Comparison of ENCODE assay signal across 1 cellular context in genomic region chr3:119296723-119297122, GRCh38.
TF ChIP-seq lines count a peak whose summit lies in the region.

No MANE protein-coding gene starts in this region.

TF ChIP-seq in SK-N-SH, 30 proteins besides CTCF, POLR2A, EP300 and RAD21 (continued from another document):
- TF ChIP-seq USF2 (IDR thresholded peaks at IDR 0.05; ENCODE audit: borderline replicate concordance, low read depth, low read length) (no peak), SMC3 (IDR thresholded peaks at IDR 0.05; ENCODE audit: low read depth, low read length) (no peak), RFX5 (IDR thresholded peaks at IDR 0.05; ENCODE audit: low read length) (no peak), POLR2AphosphoS5 (IDR thresholded peaks at IDR 0.05; ENCODE audit: low read depth, low read length) (no peak), YY1 (IDR thresholded peaks at IDR 0.05; ENCODE audit: low read depth) (no peak), GATA2 (CRISPR knock-in tag; IDR thresholded peaks at IDR 0.05) (0 out of 2 replicates have a peak, but pooled peaks have one; percentile 12), RXRA (IDR thresholded peaks at IDR 0.05; ENCODE audit: borderline replicate concordance, low read depth) (no peak), MEF2A (IDR thresholded peaks at IDR 0.05; ENCODE audit: borderline replicate concordance, low read depth) (no peak), TCF12 (IDR thresholded peaks at IDR 0.05) (peak; percentile 53), FOXJ3 (CRISPR knock-in tag; IDR thresholded peaks at IDR 0.05) (no peak), JUND (IDR thresholded peaks at IDR 0.05) (no peak), USF1 (IDR thresholded peaks at IDR 0.05; ENCODE audit: borderline replicate concordance, low read depth) (no peak), IRF3 (IDR thresholded peaks at IDR 0.05; ENCODE audit: low read depth, low read length) (no peak), SIN3A (IDR thresholded peaks at IDR 0.05; ENCODE audit: borderline replicate concordance, low read depth, low read length) (no peak), TEAD4 (IDR thresholded peaks at IDR 0.05; ENCODE audit: borderline replicate concordance, insufficient read depth) (no peak), NFIC (IDR thresholded peaks at IDR 0.05; ENCODE audit: borderline replicate concordance) (no peak), CHD2 (IDR thresholded peaks at IDR 0.05; ENCODE audit: low read length, partially characterized antibody) (peak; percentile 61), FOXM1 (IDR thresholded peaks at IDR 0.05; ENCODE audit: low read depth) (no peak), GABPA (IDR thresholded peaks at IDR 0.05; ENCODE audit: low read depth) (no peak), TAF1 (IDR thresholded peaks at IDR 0.05; ENCODE audit: borderline replicate concordance, low read depth, low read length) (no peak), NRF1 (IDR thresholded peaks at IDR 0.05; ENCODE audit: low read depth, low read length) (no peak), ELF1 (IDR thresholded peaks at IDR 0.05) (no peak), MXI1 (IDR thresholded peaks at IDR 0.05; ENCODE audit: low read depth, low read length) (no peak; the same call in 1 of the 2 replicates)
- TF ChIP-seq, protein P1, sequence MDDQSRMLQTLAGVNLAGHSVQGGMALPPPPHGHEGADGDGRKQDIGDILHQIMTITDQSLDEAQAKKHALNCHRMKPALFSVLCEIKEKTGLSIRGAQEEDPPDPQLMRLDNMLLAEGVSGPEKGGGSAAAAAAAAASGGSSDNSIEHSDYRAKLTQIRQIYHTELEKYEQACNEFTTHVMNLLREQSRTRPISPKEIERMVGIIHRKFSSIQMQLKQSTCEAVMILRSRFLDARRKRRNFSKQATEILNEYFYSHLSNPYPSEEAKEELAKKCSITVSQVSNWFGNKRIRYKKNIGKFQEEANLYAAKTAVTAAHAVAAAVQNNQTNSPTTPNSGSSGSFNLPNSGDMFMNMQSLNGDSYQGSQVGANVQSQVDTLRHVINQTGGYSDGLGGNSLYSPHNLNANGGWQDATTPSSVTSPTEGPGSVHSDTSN (IDR thresholded peaks at IDR 0.05), result no peak
- TF ChIP-seq, protein P2, sequence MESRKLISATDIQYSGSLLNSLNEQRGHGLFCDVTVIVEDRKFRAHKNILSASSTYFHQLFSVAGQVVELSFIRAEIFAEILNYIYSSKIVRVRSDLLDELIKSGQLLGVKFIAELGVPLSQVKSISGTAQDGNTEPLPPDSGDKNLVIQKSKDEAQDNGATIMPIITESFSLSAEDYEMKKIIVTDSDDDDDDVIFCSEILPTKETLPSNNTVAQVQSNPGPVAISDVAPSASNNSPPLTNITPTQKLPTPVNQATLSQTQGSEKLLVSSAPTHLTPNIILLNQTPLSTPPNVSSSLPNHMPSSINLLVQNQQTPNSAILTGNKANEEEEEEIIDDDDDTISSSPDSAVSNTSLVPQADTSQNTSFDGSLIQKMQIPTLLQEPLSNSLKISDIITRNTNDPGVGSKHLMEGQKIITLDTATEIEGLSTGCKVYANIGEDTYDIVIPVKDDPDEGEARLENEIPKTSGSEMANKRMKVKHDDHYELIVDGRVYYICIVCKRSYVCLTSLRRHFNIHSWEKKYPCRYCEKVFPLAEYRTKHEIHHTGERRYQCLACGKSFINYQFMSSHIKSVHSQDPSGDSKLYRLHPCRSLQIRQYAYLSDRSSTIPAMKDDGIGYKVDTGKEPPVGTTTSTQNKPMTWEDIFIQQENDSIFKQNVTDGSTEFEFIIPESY (IDR thresholded peaks at IDR 0.05; ENCODE audit: borderline replicate concordance, low read depth), result no peak
- TF ChIP-seq, protein P3, sequence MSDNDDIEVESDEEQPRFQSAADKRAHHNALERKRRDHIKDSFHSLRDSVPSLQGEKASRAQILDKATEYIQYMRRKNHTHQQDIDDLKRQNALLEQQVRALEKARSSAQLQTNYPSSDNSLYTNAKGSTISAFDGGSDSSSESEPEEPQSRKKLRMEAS (IDR thresholded peaks at IDR 0.05; ENCODE audit: low read depth), result no peak
TF ChIP-seq in SK-N-SH: peak in this region for 4.
